1 cellular context compared by ENCODE assay signal in the genomic region with DNA sequence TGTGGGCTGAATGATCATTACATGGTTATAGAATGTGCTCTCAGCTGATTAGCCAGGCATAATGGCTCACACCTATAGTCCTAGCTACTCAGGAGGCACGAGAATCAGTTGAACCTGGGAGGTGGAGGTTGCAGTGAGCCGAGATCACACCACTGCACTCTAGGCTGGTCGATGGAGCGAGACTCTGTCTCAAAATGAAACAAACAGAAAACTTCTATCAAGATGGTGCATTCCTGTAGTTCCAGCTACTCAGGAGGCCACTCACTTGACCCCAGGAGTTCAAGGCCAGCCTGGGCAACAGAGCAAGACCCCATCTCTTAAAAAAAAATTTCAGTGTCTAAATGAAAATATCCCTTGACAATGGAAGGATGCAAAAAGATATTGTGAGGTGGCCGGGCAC.
A peak's percentile ranks its signal among the peaks of the same experiment; 100 is the strongest.
TF ChIP-seq lines count a peak whose summit lies in the region.

No MANE protein-coding gene starts in this region.

TF ChIP-seq in K562, 482 proteins besides CTCF, POLR2A, EP300 and RAD21:
- TF ChIP-seq L3MBTL2 (IDR thresholded peaks at IDR 0.05) (no peak), ZNF121 (CRISPR knock-in tag; conservative IDR thresholded peaks at IDR 0.05) (peak; percentile 93)
